ENCODE assay signal across 12 cellular contexts in the genomic region with DNA sequence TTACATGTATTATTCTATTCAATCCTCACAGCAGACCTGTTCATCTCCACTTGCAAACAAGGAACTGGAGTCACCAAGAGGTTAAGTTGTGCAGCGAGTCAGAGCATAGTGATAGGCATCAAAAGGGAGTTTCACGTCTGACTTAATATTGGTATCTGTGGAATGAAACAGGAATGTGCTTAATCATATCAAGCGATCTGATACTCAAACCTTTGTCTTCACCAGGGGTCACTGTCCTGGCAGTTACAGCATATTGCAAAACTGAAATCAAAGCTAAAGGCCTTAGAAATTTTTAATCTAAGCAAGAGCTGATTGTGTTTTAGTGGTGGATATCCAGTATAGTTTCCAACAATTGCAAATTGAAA.
A peak's percentile ranks its signal among the peaks of the same experiment; 100 is the strongest.
DNase-seq lines count a peak whose midpoint lies in the region; ATAC-seq, FAIRE-seq and TF ChIP-seq lines count a peak whose summit lies in the region.
"Had no signal": no experiment of that assay in that cellular context is flagged by ENCODE, and none has a peak within 500 bp of the region (broad histone marks: within the 10 kb centered on the region; RNA-seq: fewer than 3 reads in every experiment).

No MANE protein-coding gene starts in this region.

- CTCF ChIA-PET in RWPE1 (lab: Yijun Ruan, JAX) = no interaction called here

- FAIRE-seq in pancreas (lab: Jason Lieb, UNC) = no peak

- WGBS in pancreas, 2 donors = 32 to 38% methylated on average over 3 of the region's 3 CpGs

- H3K4me1 ChIP-seq in pancreas (no peaks in the 10 kb centered on the region), upper lobe of right lung (no peaks in the 10 kb centered on the region)

- intact Hi-C loops in pancreas (cut with DNase I) (no loop called here), upper lobe of right lung (cut with DNase I) (no loop called here)

- H3K4me3 ChIP-seq in fibroblast of pulmonary artery (replicated peaks; ENCODE audit: low read depth, low read length) (no peak overlapping the region), pancreas (no peak overlapping the region), upper lobe of right lung (no peak overlapping the region)

- POLR2A ChIA-PET in RWPE1 (lab: Yijun Ruan, JAX; ENCODE audit: low non-redundant PET) = no interaction called here

- DNase-seq in GM03348 (ENCODE audit: low spot score) = peak; percentile 62
- peak; percentile 86 for DNase-seq in RWPE1 (ENCODE audit: low spot score)
- peak; percentile 54 for DNase-seq in fibroblast of pulmonary artery (ENCODE audit: low read depth)
- no peak for DNase-seq in pancreas
- DNase-seq in upper lobe of right lung = no peak
- no peak for DNase-seq in stimulated activated CD4-positive, alpha-beta T cell treated with anti-CD3 and anti-CD28 coated beads, Interleukin-4, amount 100 ng/mL, for 24 hours
- no peak for DNase-seq in activated naive CD4-positive, alpha-beta T cell treated with Interleukin-2 at 50 U/mL for 16 hours
- DNase-seq: activated CD8-positive, alpha-beta memory T cell treated with anti-CD3 and anti-CD28 coated beads for 24 hours; left colon; NCI-H1417; stimulated activated CD4-positive, alpha-beta T cell treated with anti-CD3 and anti-CD28 coated beads, Interleukin-2, amount 100 ng/mL, for 48 hours had no signal

- H3K9me3 ChIP-seq in pancreas (no peaks in the 10 kb centered on the region), upper lobe of right lung (no peaks in the 10 kb centered on the region)

- no peak overlapping the region for H3K27ac ChIP-seq in RWPE1
- no peak overlapping the region for H3K27ac ChIP-seq in pancreas
- no peak overlapping the region for H3K27ac ChIP-seq in upper lobe of right lung

- H3K36me3 ChIP-seq in pancreas = no peaks in the 10 kb centered on the region
- no peaks in the 10 kb centered on the region for H3K36me3 ChIP-seq in upper lobe of right lung

- TF ChIP-seq CTCF in RWPE1 (conservative IDR thresholded peaks at IDR 0.05; ENCODE audit: low read depth) (0 out of 2 replicates have a peak, but pooled peaks have one; percentile 17), fibroblast of pulmonary artery (IDR thresholded peaks at IDR 0.05; ENCODE audit: low read length, missing control alignments) (no peak), pancreas (IDR thresholded peaks at IDR 0.05) (no peak), upper lobe of right lung (IDR thresholded peaks at IDR 0.05) (no peak)

- ATAC-seq in pancreas (peak in 3 of 4 donors; percentile 35 to 71 (median 64)), upper lobe of right lung (no peak), GM18873 (IDR thresholded peaks at IDR 0.05; ENCODE audit: low FRiP score, unreplicated experiment) (no peak)
- ATAC-seq: left colon had no signal

- H3K27me3 ChIP-seq in pancreas = no peaks in the 10 kb centered on the region
- H3K27me3 ChIP-seq in upper lobe of right lung = no peaks in the 10 kb centered on the region

Comparison
In these comparisons a context has a peak if more than half of its experiments do, and no peak if none do; other contexts are left out.
1. DNase-seq: peak in GM03348 (single experiment), RWPE1 (single experiment) and fibroblast of pulmonary artery (single experiment); none in pancreas (0 of 6), upper lobe of right lung (single experiment), stimulated activated CD4-positive, alpha-beta T cell treated with anti-CD3 and anti-CD28 coated beads, Interleukin-4, amount 100 ng/mL, for 24 hours (single experiment) and activated naive CD4-positive, alpha-beta T cell treated with Interleukin-2 at 50 U/mL for 16 hours (single experiment).
2. ATAC-seq: peak in pancreas (3 of 4); none in upper lobe of right lung (single experiment) and GM18873 (single experiment).